ENCODE assay signal across 8 cellular contexts in the genomic region with DNA sequence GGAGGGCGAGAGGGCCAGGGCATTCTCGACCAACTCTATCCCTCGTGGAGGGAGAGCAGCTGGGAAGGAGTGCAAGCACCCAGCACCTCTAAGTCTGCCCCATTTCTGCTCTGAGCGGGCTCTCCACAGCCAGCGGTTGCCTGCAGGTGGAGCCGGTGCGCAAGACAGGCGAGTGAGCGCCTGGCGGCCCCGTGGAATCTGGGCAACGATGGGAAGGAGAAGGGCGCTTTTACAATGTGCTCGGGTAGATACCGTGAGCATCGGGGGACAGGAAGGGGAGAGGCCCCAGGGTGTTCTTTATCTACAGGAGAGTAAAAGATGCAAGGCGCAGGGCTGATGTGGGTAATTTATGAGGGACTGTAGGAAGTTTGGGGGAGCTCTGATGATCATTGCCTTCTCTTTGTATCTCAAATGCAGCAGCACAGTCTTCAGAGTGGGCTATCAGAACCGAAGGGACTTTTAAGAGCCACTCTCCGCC. TPM values are rescaled to one million over a fixed set of nuclear protein-coding genes. Genes with fewer than 3 reads are reported as not detected.
DNase-seq lines count a peak whose midpoint lies in the region; ATAC-seq and TF ChIP-seq lines count a peak whose summit lies in the region.

No MANE protein-coding gene starts in this region.

- H3K36me3 Mint-ChIP-seq in CD8-positive, alpha-beta T cell, result peaks cover 7% of the 10 kb centered on the region
- peaks cover 3% of the 10 kb centered on the region for H3K36me3 Mint-ChIP-seq in mesothelial cell of epicardium

- H3K9me3 ChIP-seq in CD8-positive, alpha-beta T cell (ENCODE audit: low read length), result no peaks in the 10 kb centered on the region
- no peaks in the 10 kb centered on the region for H3K9me3 ChIP-seq in endocrine pancreas (ENCODE audit: control insufficient read depth, low read length)

- peaks cover 16% of the 10 kb centered on the region for H3K4me1 ChIP-seq in CD8-positive, alpha-beta T cell (ENCODE audit: insufficient read depth, low read length)
- H3K4me1 ChIP-seq in endocrine pancreas (ENCODE audit: control insufficient read depth, insufficient read depth, low read length), result peaks cover 5% of the 10 kb centered on the region

- H3K27ac ChIP-seq in CD8-positive, alpha-beta T cell (ENCODE audit: low read depth, low read length), result peak overlapping the region; percentile 30

- CTCF ChIA-PET in CD8-positive, alpha-beta T cell (lab: Charles Lee), result interaction anchor here (0.7 to 2.7 kb wide), 21 partner anchors 10 to 246 kb away, joined by 3 to 30 read pairs (median 4); a partner anchor contains a TSS

- peak; percentile 63 to 86 (median 81) for DNase-seq in CD8-positive, alpha-beta T cell
- DNase-seq in HK-2 (ENCODE audit: unreplicated experiment), result peak; percentile 84
- DNase-seq in NOMO-1 (lab: John Stamatoyannopoulos, UW; ENCODE audit: unreplicated experiment in 2 of 2), result peak; percentile 83 to 91
- peak; percentile 58 to 68 (median 66) for DNase-seq in activated CD8-positive, alpha-beta memory T cell treated with anti-CD3 and anti-CD28 coated beads for 48 hours (ENCODE audit: low read depth in 2 of 3, low spot score in 2 of 3)
- peak; percentile 65 to 84 for DNase-seq in mesothelial cell of epicardium (ENCODE audit: low spot score in 2 of 2, unreplicated experiment in 2 of 2)
- peak; percentile 48 for DNase-seq in stimulated activated CD8-positive, alpha-beta memory T cell treated with anti-CD3 and anti-CD28 coated beads, Interleukin-15, amount 100 ng/mL, for 24 hours (ENCODE audit: low read depth)

- peak; percentile 78 for ATAC-seq in CD8-positive, alpha-beta T cell
- peak; percentile 70 for ATAC-seq in GM19452 (IDR thresholded peaks at IDR 0.05; ENCODE audit: unreplicated experiment)

- peak; percentile 76 for TF ChIP-seq CTCF in CD8-positive, alpha-beta T cell (IDR thresholded peaks at IDR 0.05)
- TF ChIP-seq CTCF in mesothelial cell of epicardium (IDR thresholded peaks at IDR 0.05; ENCODE audit: unreplicated experiment), result no peak

- H3K4me3 ChIP-seq in CD8-positive, alpha-beta T cell (ENCODE audit: low read depth, low read length), result peak overlapping the region; percentile 56
- peak overlapping the region; percentile 81 for H3K4me3 ChIP-seq in endocrine pancreas (ENCODE audit: control insufficient read depth, insufficient read depth, low read length)

- peak overlapping the region; percentile 88 for H3K9ac ChIP-seq in endocrine pancreas (ENCODE audit: control insufficient read depth, insufficient read depth, low read length)

- H3K36me3 ChIP-seq in CD8-positive, alpha-beta T cell (ENCODE audit: insufficient read depth, low read length), result no peaks in the 10 kb centered on the region
- H3K36me3 ChIP-seq in endocrine pancreas (ENCODE audit: control insufficient read depth, insufficient read depth, low read length), result no peaks in the 10 kb centered on the region

- peak overlapping the region; percentile 93 for H3K27ac Mint-ChIP-seq in CD8-positive, alpha-beta T cell
- peak overlapping the region; percentile 96 for H3K27ac Mint-ChIP-seq in mesothelial cell of epicardium

- H3K9me3 Mint-ChIP-seq in CD8-positive, alpha-beta T cell, result no peaks in the 10 kb centered on the region
- H3K9me3 Mint-ChIP-seq in mesothelial cell of epicardium, result no peaks in the 10 kb centered on the region

- no peaks in the 10 kb centered on the region for H3K27me3 Mint-ChIP-seq in CD8-positive, alpha-beta T cell (ENCODE audit: low read depth)
- H3K27me3 Mint-ChIP-seq in mesothelial cell of epicardium (ENCODE audit: low read depth), result no peaks in the 10 kb centered on the region

- no peaks in the 10 kb centered on the region for H3K27me3 ChIP-seq in CD8-positive, alpha-beta T cell (ENCODE audit: insufficient read depth, low read length)
- no peaks in the 10 kb centered on the region for H3K27me3 ChIP-seq in endocrine pancreas (ENCODE audit: control insufficient read depth, insufficient read depth, low read length)

- intact Hi-C loops in CD8-positive, alpha-beta T cell (cut with DNase I, micrococcal nuclease), result loop anchor here (1.0 to 10.0 kb wide), 8 partner anchors 61 to 427 kb away; a partner anchor contains a TSS

- H3K4me3 Mint-ChIP-seq in CD8-positive, alpha-beta T cell, result peak overlapping the region; percentile 95
- H3K4me3 Mint-ChIP-seq in mesothelial cell of epicardium, result peak overlapping the region; percentile 94

- H3K4me1 Mint-ChIP-seq in CD8-positive, alpha-beta T cell (ENCODE audit: low read depth), result peaks cover 21% of the 10 kb centered on the region
- peaks cover 24% of the 10 kb centered on the region for H3K4me1 Mint-ChIP-seq in mesothelial cell of epicardium

- POLR2A ChIA-PET in CD8-positive, alpha-beta T cell (lab: Charles Lee), result interaction anchor here (0.8 kb wide), 1 partner anchor 293 kb away, joined by 3 read pairs; no protein-coding TSS in a partner anchor

RNA-seq across cellular contexts. Expression of a gene that starts 0.9 kb away (rescaled TPM):
- 1 to 10 TPM; 8.1 to 8.7 TPM for total RNA-seq in CD8-positive, alpha-beta T cell
- total RNA-seq in mesothelial cell of epicardium, result 42.9 to 45.1 TPM (median 43.1 TPM) in 3 replicates

RNA-seq across cellular contexts. Expression of a gene that starts 47.6 kb away (rescaled TPM):
- total RNA-seq in CD8-positive, alpha-beta T cell, result 10 to 100 TPM; 85.9 to 97.6 TPM
- total RNA-seq in mesothelial cell of epicardium, result 12.8 to 14.6 TPM (median 13.7 TPM) in 3 replicates

Comparison
In these comparisons a context has a peak if more than half of its experiments do, and no peak if none do; other contexts are left out.
1. Peak in every context shown above with its lines: DNase-seq, ATAC-seq, H3K4me3 ChIP-seq and H3K27ac ChIP-seq.